Comparison of ENCODE assay signal across 25 cellular contexts in the genomic region with DNA sequence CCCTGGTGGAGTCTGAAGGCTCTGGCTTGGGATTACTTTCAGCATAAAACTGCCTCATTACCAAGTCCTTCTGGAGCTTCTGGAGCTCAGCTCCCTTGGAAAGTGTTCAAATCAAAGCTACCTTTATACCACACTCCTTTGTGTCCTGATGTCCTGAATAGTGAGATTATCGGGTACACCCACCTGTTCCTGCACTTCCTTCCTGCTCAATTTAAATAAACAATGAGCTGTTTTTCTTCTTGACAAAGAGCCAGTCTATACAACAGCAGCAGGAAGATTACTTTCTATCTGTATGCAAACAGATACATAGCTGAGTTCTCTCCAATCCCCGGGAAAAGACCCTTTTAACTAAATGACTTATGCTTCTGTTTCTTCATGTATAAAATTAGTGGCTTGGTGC.
DNase-seq lines count a peak whose midpoint lies in the region; ATAC-seq, FAIRE-seq and TF ChIP-seq lines count a peak whose summit lies in the region.
"Had no signal": no experiment of that assay in that cellular context is flagged by ENCODE, and none has a peak within 500 bp of the region (broad histone marks: within the 10 kb centered on the region; RNA-seq: fewer than 3 reads in every experiment).

No MANE protein-coding gene starts in this region.

- H3K9me3 Mint-ChIP-seq in Calu3 (ENCODE audit: low read depth, unreplicated experiment) = no peaks in the 10 kb centered on the region
- H3K9me3 Mint-ChIP-seq: activated CD4-positive, alpha-beta memory T cell treated with anti-CD3 and anti-CD28 coated beads, Interleukin-2, amount 10 ng/mL, durations not matched to agents 7 days and 5 days; HFFc6; stimulated activated effector memory CD8-positive, alpha-beta T cell treated with anti-CD3 and anti-CD28 coated beads, Interleukin-12 subunit alpha, Interleukin-12 subunit beta, amount 100 ng/mL, for 72 hours had no signal

- H3K27ac ChIP-seq in heart right ventricle (no peak overlapping the region), HepG2 (ENCODE audit: extremely low read length, insufficient read depth, low read length) (no peak overlapping the region)

- H3K4me1 Mint-ChIP-seq in Calu3 (ENCODE audit: low read depth, unreplicated experiment) = peaks cover 14% of the 10 kb centered on the region
- H3K4me1 Mint-ChIP-seq: activated CD4-positive, alpha-beta memory T cell treated with anti-CD3 and anti-CD28 coated beads, Interleukin-2, amount 10 ng/mL, durations not matched to agents 7 days and 5 days; stimulated activated effector memory CD8-positive, alpha-beta T cell treated with anti-CD3 and anti-CD28 coated beads, Interleukin-12 subunit alpha, Interleukin-12 subunit beta, amount 100 ng/mL, for 72 hours had no signal

- TF ChIP-seq POLR2A in HepG2 (IDR thresholded peaks at IDR 0.05; ENCODE audit: insufficient read depth in 1 of 2, low read depth in 2 of 2, low read length in 2 of 2) = no peak

- TF ChIP-seq EP300 in HepG2 (IDR thresholded peaks at IDR 0.05; ENCODE audit: low read depth in 2 of 2, low read length in 2 of 2) (no peak), HepG2 (CRISPR knock-in tag; IDR thresholded peaks at IDR 0.05; ENCODE audit: borderline replicate concordance) (no peak)

- H3K36me3 ChIP-seq in mucosa of descending colon (ENCODE audit: low read depth) = no peaks in the 10 kb centered on the region
- H3K36me3 ChIP-seq in heart right ventricle = no peaks in the 10 kb centered on the region
- H3K36me3 ChIP-seq in HepG2 (replicated peaks in 1 of 2; ENCODE audit: control insufficient read depth in 1 of 2, insufficient read depth in 2 of 2, low read length in 2 of 2) = no peaks in the 10 kb centered on the region
- H3K36me3 ChIP-seq in HAP-1 (replicated peaks) = no peaks in the 10 kb centered on the region
- H3K36me3 ChIP-seq: upper lobe of left lung had no signal

- intact Hi-C loops in Calu3 (cut with micrococcal nuclease; ENCODE audit: unreplicated experiment) (no loop called here), mucosa of descending colon (cut with DNase I, micrococcal nuclease) (no loop called here), heart right ventricle (cut with DNase I) (no loop called here), HepG2 (cut with micrococcal nuclease; ENCODE audit: unreplicated experiment) (no loop called here)

- H3K36me3 Mint-ChIP-seq in Calu3 (ENCODE audit: insufficient read depth, unreplicated experiment) = no peaks in the 10 kb centered on the region
- H3K36me3 Mint-ChIP-seq: stimulated activated effector memory CD8-positive, alpha-beta T cell treated with anti-CD3 and anti-CD28 coated beads, Interleukin-12 subunit alpha, Interleukin-12 subunit beta, amount 100 ng/mL, for 72 hours had no signal

- POLR2A ChIA-PET in HepG2 (lab: Yijun Ruan, JAX) = no interaction called here

- H3K27me3 ChIP-seq in heart right ventricle (no peaks in the 10 kb centered on the region), HepG2 (ENCODE audit: control insufficient read depth in 1 of 2, insufficient read depth in 2 of 2, low read length in 2 of 2) (no peaks in the 10 kb centered on the region), HAP-1 (ENCODE audit: low read depth) (no peaks in the 10 kb centered on the region)
- H3K27me3 ChIP-seq: upper lobe of left lung had no signal

- in situ Hi-C loops in HepG2 (cut with HindIII; ENCODE audit: extremely low pct_ligation_motif_present, low pct_unique_long_range_greater_than_20kb) (no loop called here), HAP-1 (cut with MboI; ENCODE audit: low sequenced_read_pairs) (no loop called here)

- peak overlapping the region; percentile 55 for H3K27ac Mint-ChIP-seq in Calu3 (ENCODE audit: unreplicated experiment)
- H3K27ac Mint-ChIP-seq: activated CD4-positive, alpha-beta memory T cell treated with anti-CD3 and anti-CD28 coated beads, Interleukin-2, amount 10 ng/mL, durations not matched to agents 7 days and 5 days; HFFc6; stimulated activated effector memory CD8-positive, alpha-beta T cell treated with anti-CD3 and anti-CD28 coated beads, Interleukin-12 subunit alpha, Interleukin-12 subunit beta, amount 100 ng/mL, for 72 hours had no signal

- no peak for FAIRE-seq in HepG2 (lab: Jason Lieb, UNC)
- FAIRE-seq: GM19239 had no signal

- TF ChIP-seq CTCF in Calu3 (IDR thresholded peaks at IDR 0.05; ENCODE audit: unreplicated experiment) (no peak), mucosa of descending colon (IDR thresholded peaks at IDR 0.05) (no peak), heart right ventricle (IDR thresholded peaks at IDR 0.05) (no peak), HepG2 (CRISPR knock-in tag; IDR thresholded peaks at IDR 0.05) (no peak)

- H3K4me1 ChIP-seq in mucosa of descending colon (ENCODE audit: low read depth) (no peaks in the 10 kb centered on the region), heart right ventricle (peaks cover 0 to 11% (median 0%) of the 10 kb centered on the region in 9 donors), HepG2 (ENCODE audit: insufficient read depth, low read length) (no peaks in the 10 kb centered on the region), HAP-1 (no peaks in the 10 kb centered on the region)

- no TSS peak for BruUV-seq in Calu3 (replicated peaks; lab: Mats Ljungman, UMichigan)
- no TSS peak for BruUV-seq in HepG2 (replicated peaks; lab: Mats Ljungman, UMichigan)

- H3K27me3 Mint-ChIP-seq in Calu3 (ENCODE audit: unreplicated experiment) = no peaks in the 10 kb centered on the region

- WGBS in heart right ventricle, 2 donors = 40 to 44% methylated on average over 2 of the region's 2 CpGs
- WGBS in HepG2 (ENCODE audit: low lambda C conversion rate) = 0% methylated on average over 2 of the region's 2 CpGs

- CTCF ChIA-PET in Calu3 (lab: Charles Lee) = interaction anchor here (0.7 to 1.3 kb wide), 4 partner anchors 17 to 448 kb away, joined by 3 to 10 read pairs (median 6); a partner anchor contains a TSS
- CTCF ChIA-PET in HepG2 (lab: Yijun Ruan, JAX; ENCODE audit: low intra/inter-chr PET ratio, low total read pairs) = no interaction called here

- no peak for DNase-seq in Calu3
- peak; percentile 8 for DNase-seq in NCI-H146 treated with DMSO at 0.1 percent for 48 hours (lab: John Stamatoyannopoulos, UW; ENCODE audit: unreplicated experiment)
- DNase-seq in SW480 (ENCODE audit: low spot score) = peak; percentile 29
- DNase-seq in mucosa of descending colon = no peak
- DNase-seq in heart right ventricle = no peak
- no peak for DNase-seq in HepG2 (ENCODE audit: low spot score)
- no peak for DNase-seq in HAP-1 (ENCODE audit: low spot score in 2 of 2)
- no peak for DNase-seq in Kasumi-1 (lab: John Stamatoyannopoulos, UW)
- DNase-seq: ACHN; activated CD4-positive, alpha-beta memory T cell treated with anti-CD3 and anti-CD28 coated beads, Interleukin-2, amount 10 ng/mL, durations not matched to agents 7 days and 5 days; activated gamma-delta T cell; cerebellar nuclear complex; EL; glutamatergic neuron; HFFc6; MM.1S; NCI-H1694; OCI-M1; substantia nigra; T1000; upper lobe of left lung had no signal

- ATAC-seq in mucosa of descending colon (peak; percentile 32), heart right ventricle (no peak), HepG2 (no peak)
- ATAC-seq: activated CD4-positive, CD25-positive, alpha-beta regulatory T cell treated with anti-CD3 and anti-CD28 coated beads, Interleukin-2, amount 50 U/mL, for 24 hours; stimulated activated effector memory CD8-positive, alpha-beta T cell treated with anti-CD3 and anti-CD28 coated beads, Interleukin-12 subunit alpha, Interleukin-12 subunit beta, amount 100 ng/mL, for 72 hours had no signal

- H3K4me3 ChIP-seq in mucosa of descending colon (no peak overlapping the region), heart right ventricle (no peak overlapping the region), HepG2 (replicated peaks in 1 of 3; ENCODE audit: insufficient read depth in 1 of 3, low read depth in 2 of 3, low read length in 3 of 3) (no peak overlapping the region), HAP-1 (no peak overlapping the region)
- H3K4me3 ChIP-seq: smooth muscle cell, upper lobe of left lung had no signal

- H4K20me1 ChIP-seq in HepG2 (ENCODE audit: insufficient read depth, low read length) = no peaks in the 10 kb centered on the region

- H3K4me3 Mint-ChIP-seq in Calu3 (ENCODE audit: low read depth, unreplicated experiment) = no peak overlapping the region
- H3K4me3 Mint-ChIP-seq: activated CD4-positive, alpha-beta memory T cell treated with anti-CD3 and anti-CD28 coated beads, Interleukin-2, amount 10 ng/mL, durations not matched to agents 7 days and 5 days; HFFc6; stimulated activated effector memory CD8-positive, alpha-beta T cell treated with anti-CD3 and anti-CD28 coated beads, Interleukin-12 subunit alpha, Interleukin-12 subunit beta, amount 100 ng/mL, for 72 hours had no signal

- TF ChIP-seq RAD21 in HepG2 (CRISPR knock-in tag; IDR thresholded peaks at IDR 0.05) = no peak

- no peak overlapping the region for H3K9ac ChIP-seq in HepG2 (ENCODE audit: insufficient read depth, low read depth, low read length)

- no peaks in the 10 kb centered on the region for H3K79me2 ChIP-seq in HepG2 (ENCODE audit: insufficient read depth, low read length)

- H3K9me3 ChIP-seq in mucosa of descending colon (no peaks in the 10 kb centered on the region), heart right ventricle (no peaks in the 10 kb centered on the region), HepG2 (ENCODE audit: low read length) (no peaks in the 10 kb centered on the region), HAP-1 (no peaks in the 10 kb centered on the region)
- H3K9me3 ChIP-seq: upper lobe of left lung had no signal

- H3K4me2 ChIP-seq in HepG2 (ENCODE audit: low read depth, low read length) = no peak overlapping the region
- H3K4me2 ChIP-seq: smooth muscle cell had no signal

- H2AFZ ChIP-seq in HepG2 (ENCODE audit: low read length) = no peak overlapping the region

TF ChIP-seq in HepG2, 621 proteins besides CTCF, POLR2A, EP300 and RAD21:
- TF ChIP-seq TOE1 (CRISPR knock-in tag; IDR thresholded peaks at IDR 0.05) = no peak
- no peak for TF ChIP-seq IRX3 (CRISPR knock-in tag; IDR thresholded peaks at IDR 0.05; ENCODE audit: borderline replicate concordance, low read depth)

Comparison
In these comparisons a context has a peak if more than half of its experiments do, and no peak if none do; other contexts are left out.
1. DNase-seq: peak in NCI-H146 treated with DMSO at 0.1 percent for 48 hours (single experiment) and SW480 (single experiment); none in Calu3 (single experiment), mucosa of descending colon (0 of 3), heart right ventricle (0 of 2), HepG2 (single experiment), HAP-1 (0 of 2) and Kasumi-1 (0 of 2).